ENCODE assay signal across 16 cellular contexts in the genomic region with DNA sequence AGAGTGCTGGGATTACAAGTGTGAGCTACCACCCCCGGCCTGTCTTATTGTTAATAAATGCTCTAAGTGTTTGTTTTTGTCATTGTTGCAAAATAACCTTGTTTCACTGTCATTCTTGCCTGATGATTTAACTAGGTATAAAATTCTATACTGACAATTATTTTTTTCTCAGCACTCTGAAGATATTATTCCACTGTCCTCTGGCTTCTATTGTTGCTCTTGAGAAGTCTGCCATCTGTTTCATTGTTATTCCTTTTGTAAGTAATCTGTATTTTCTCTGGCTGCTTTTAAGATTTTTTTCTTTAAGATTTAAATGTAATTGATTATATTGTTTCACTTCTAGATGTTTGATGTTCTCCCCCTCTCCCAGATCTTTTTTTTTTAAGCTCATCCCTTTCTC.
"Had no signal": no experiment of that assay in that cellular context is flagged by ENCODE, and none has a peak within 500 bp of the region (broad histone marks: within the 10 kb centered on the region; RNA-seq: fewer than 3 reads in every experiment).

No MANE protein-coding gene starts in this region.

- ATAC-seq: activated naive CD8-positive, alpha-beta T cell treated with anti-CD3 and anti-CD28 coated beads, Interleukin-2, amount 50 U/mL, for 24 hours; gastroesophageal sphincter; heart right ventricle; left cardiac atrium; lower lobe of right lung; stimulated activated effector memory CD8-positive, alpha-beta T cell treated with anti-CD3 and anti-CD28 coated beads, Interleukin-12 subunit alpha, Interleukin-12 subunit beta, amount 100 ng/mL, for 72 hours had no signal

- FAIRE-seq: TTC549, urothelium cell line had no signal

- H3K4me1 ChIP-seq: gastroesophageal sphincter, heart right ventricle, lower lobe of right lung had no signal

- DNase-seq: activated B cell treated with CpG ODN at 0.5 μM for 24 hours; activated CD4-positive, alpha-beta T cell treated with anti-CD3 and anti-CD28 coated beads for 48 hours; activated CD8-positive, alpha-beta memory T cell treated with anti-CD3 and anti-CD28 coated beads, Interleukin-2, amount 50 U/mL, for 48 hours; activated naive CD4-positive, alpha-beta T cell treated with Interleukin-2 at 50 U/mL for 16 hours; activated naive CD8-positive, alpha-beta T cell treated with anti-CD3 and anti-CD28 coated beads, Interleukin-2, amount 50 U/mL, for 24 hours; dorsolateral prefrontal cortex; endodermal cell; heart right ventricle; left cardiac atrium; lower lobe of right lung; stimulated activated CD4-positive, alpha-beta T cell treated with anti-CD3 and anti-CD28 coated beads, Interleukin-1b, Interleukin-23, amount 100 ng/mL, for 48 hours; T-helper 2 cell had no signal

- H3K27ac ChIP-seq: dorsolateral prefrontal cortex, gastroesophageal sphincter, heart right ventricle, lower lobe of right lung had no signal

- H3K27me3 ChIP-seq: dorsolateral prefrontal cortex, gastroesophageal sphincter, heart right ventricle had no signal

- H3K4me3 ChIP-seq: dorsolateral prefrontal cortex, gastroesophageal sphincter, heart right ventricle, lower lobe of right lung had no signal
